Comparison of ENCODE assay signal across 15 cellular contexts in the genomic region with DNA sequence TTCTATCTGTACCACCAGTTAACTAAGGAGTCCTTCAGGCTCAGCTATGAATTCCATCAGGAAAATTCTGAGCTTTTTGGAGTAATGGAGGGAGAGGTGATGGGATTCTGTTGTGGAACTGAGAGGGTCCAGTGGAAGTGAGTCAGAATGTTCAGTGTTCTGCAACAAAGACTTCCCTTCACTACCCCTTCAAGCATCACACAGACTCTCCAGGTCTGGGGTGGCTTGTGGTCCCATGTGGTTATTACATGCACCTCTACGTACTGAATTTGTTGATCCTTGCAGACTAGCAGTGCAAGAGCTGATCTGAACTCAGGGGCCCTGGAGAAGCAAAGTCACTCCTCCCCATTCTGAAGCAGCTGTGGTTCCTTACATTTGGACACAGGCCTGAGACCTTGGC.
DNase-seq lines count a peak whose midpoint lies in the region; ATAC-seq and TF ChIP-seq lines count a peak whose summit lies in the region.
"Had no signal": no experiment of that assay in that cellular context is flagged by ENCODE, and none has a peak within 500 bp of the region (broad histone marks: within the 10 kb centered on the region; RNA-seq: fewer than 3 reads in every experiment).

No MANE protein-coding gene starts in this region.

- no peak overlapping the region for H3K4me3 ChIP-seq in fibroblast of lung (replicated peaks in 1 of 4; ENCODE audit: control extremely low read depth in 1 of 4, insufficient read depth in 1 of 4, low read depth in 3 of 4, low read length in 4 of 4)
- H3K4me3 ChIP-seq: breast epithelium, SJCRH30 had no signal

- no peak overlapping the region for H3K4me2 ChIP-seq in fibroblast of lung (ENCODE audit: extremely low read depth, insufficient read depth, low read length)

- no peak overlapping the region for H2AFZ ChIP-seq in fibroblast of lung (ENCODE audit: low read length)

- H3K79me2 ChIP-seq in fibroblast of lung (ENCODE audit: control insufficient read depth, insufficient read depth, low read length), result no peaks in the 10 kb centered on the region

- H4K20me1 ChIP-seq in fibroblast of lung (ENCODE audit: control insufficient read depth, extremely low read depth, insufficient read depth, low read length), result no peaks in the 10 kb centered on the region

- peak overlapping the region; percentile 16 for H3K27ac ChIP-seq in fibroblast of lung (ENCODE audit: insufficient read depth, low read length)
- H3K27ac ChIP-seq: breast epithelium, SJCRH30 had no signal

- H3K27me3 ChIP-seq in fibroblast of lung (ENCODE audit: control insufficient read depth, insufficient read depth, low read length), result no peaks in the 10 kb centered on the region
- H3K27me3 ChIP-seq: breast epithelium, SJCRH30 had no signal

- H3K4me1 ChIP-seq in fibroblast of lung (ENCODE audit: control insufficient read depth, extremely low read depth, insufficient read depth, low read length), result peaks cover 14% of the 10 kb centered on the region
- H3K4me1 ChIP-seq: breast epithelium had no signal

- ATAC-seq in GM18861 (IDR thresholded peaks at IDR 0.05; ENCODE audit: unreplicated experiment), result peak; percentile 83
- peak; percentile 77 for ATAC-seq in GM21528 (IDR thresholded peaks at IDR 0.05; ENCODE audit: low FRiP score, unreplicated experiment)
- peak; percentile 87 for ATAC-seq in HG03103 (IDR thresholded peaks at IDR 0.05; ENCODE audit: low read depth, unreplicated experiment)
- ATAC-seq: activated CD8-positive, alpha-beta memory T cell treated with anti-CD3 and anti-CD28 coated beads, Interleukin-2, amount 10 ng/mL, durations not matched to agents 7 days and 5 days had no signal

- no peak for TF ChIP-seq CTCF in fibroblast of lung (conservative IDR thresholded peaks at IDR 0.05 in 1 of 2, IDR thresholded peaks at IDR 0.05 in 1 of 2; ENCODE audit: low read depth in 1 of 2, low read length in 2 of 2)

- H3K9me3 ChIP-seq in fibroblast of lung (ENCODE audit: control insufficient read depth, insufficient read depth, low read depth, low read length), result no peaks in the 10 kb centered on the region
- H3K9me3 ChIP-seq: breast epithelium had no signal

- H3K9ac ChIP-seq in fibroblast of lung (ENCODE audit: insufficient read depth, low read length), result no peak overlapping the region

- DNase-seq in fibroblast of lung (ENCODE audit: low read depth in 2 of 2) (no peak), GDM1 (lab: John Stamatoyannopoulos, UW) (no peak), NCI-H446 (lab: John Stamatoyannopoulos, UW) (no peak), islet precursor cell (no peak)
- no peak for DNase-seq in stimulated activated naive CD4-positive, alpha-beta T cell (lab: John Stamatoyannopoulos, UW)
- DNase-seq: activated CD8-positive, alpha-beta memory T cell treated with anti-CD3 and anti-CD28 coated beads, Interleukin-2, amount 10 ng/mL, durations not matched to agents 7 days and 5 days; activated naive CD4-positive, alpha-beta T cell treated with anti-CD3 and anti-CD28 coated beads, Interleukin-2, amount 50 U/mL, for 16 hours; AML-193; effector CD4-positive, alpha-beta T cell; NCI-H1694 treated with DMSO at 0.1 percent for 48 hours; SJCRH30 had no signal

- no peaks in the 10 kb centered on the region for H3K36me3 ChIP-seq in fibroblast of lung (ENCODE audit: control insufficient read depth, insufficient read depth, low read length)
- H3K36me3 ChIP-seq: breast epithelium, SJCRH30 had no signal
